In the genomic region with DNA sequence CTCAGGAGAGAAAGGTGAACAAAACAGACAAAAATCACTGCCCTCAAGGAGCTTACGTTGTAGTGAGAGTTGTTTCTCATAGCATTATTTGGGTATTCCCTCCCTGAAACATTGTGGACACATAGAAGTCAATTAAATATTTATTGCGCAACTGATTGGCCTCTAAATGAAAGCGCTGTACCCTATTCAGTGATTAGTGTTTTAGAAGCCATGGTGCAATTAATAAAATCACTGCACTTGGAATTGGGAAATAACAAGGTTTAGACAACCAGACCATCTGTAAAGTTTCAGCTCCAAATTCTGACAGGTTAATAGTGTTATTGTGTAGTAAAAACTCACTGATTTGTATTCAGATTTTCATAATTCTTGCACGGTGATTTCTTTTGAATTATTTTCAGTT, we compare ENCODE assay signal across 1 cellular context.
TF ChIP-seq lines count a peak whose summit lies in the region.

No MANE protein-coding gene starts in this region.

TF ChIP-seq in endothelial cell of umbilical vein, 7 proteins besides CTCF, POLR2A, EP300 and RAD21:
- TF ChIP-seq EZH2 (IDR thresholded peaks at IDR 0.05; ENCODE audit: borderline replicate concordance, low read depth, low read length, severe bottlenecking) (no peak), FOS (IDR thresholded peaks at IDR 0.05; ENCODE audit: borderline replicate concordance, insufficient read depth, low read length) (no peak), GATA2 (IDR thresholded peaks at IDR 0.05; ENCODE audit: insufficient read depth, insufficient read length, low read depth, low read length) (no peak), MYC (IDR thresholded peaks at IDR 0.05; ENCODE audit: low read depth, low read length) (no peak), POLR2AphosphoS5 (IDR thresholded peaks at IDR 0.05; ENCODE audit: insufficient read depth, low read depth, low read length) (no peak), JUN (IDR thresholded peaks at IDR 0.05; ENCODE audit: borderline replicate concordance, insufficient read depth, insufficient read length, low read depth) (no peak)
